Comparison of ENCODE assay signal across 1 cellular context in the genomic region with DNA sequence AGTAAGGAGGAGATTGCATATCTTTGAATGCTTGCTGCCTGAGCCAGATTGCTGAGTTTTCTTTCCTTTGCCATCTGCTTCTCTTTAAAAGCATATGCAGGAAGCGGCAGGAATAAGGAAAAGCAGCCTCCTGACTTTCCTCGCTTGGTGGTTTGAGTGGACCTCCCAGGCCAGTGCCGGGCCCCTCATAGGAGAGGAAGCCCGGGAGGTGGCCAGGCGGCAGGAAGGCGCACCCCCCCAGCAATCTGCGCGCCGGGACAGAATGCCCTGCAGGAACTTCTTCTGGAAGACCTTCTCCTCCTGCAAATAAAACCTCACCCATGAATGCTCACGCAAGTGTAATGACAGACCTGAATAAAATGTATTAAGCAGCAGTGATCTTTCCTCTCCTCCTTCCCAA.
TF ChIP-seq lines count a peak whose summit lies in the region.

No MANE protein-coding gene starts in this region.

TF ChIP-seq in HCT116, 20 proteins besides CTCF, POLR2A, EP300 and RAD21:
- no peak for TF ChIP-seq TCF7L2 (IDR thresholded peaks at IDR 0.05; ENCODE audit: borderline replicate concordance, extremely low read depth, insufficient read depth, insufficient read length)
- TF ChIP-seq ZNF274 (IDR thresholded peaks at IDR 0.05; ENCODE audit: low read depth, low read length), result no peak
- TF ChIP-seq EGR1 (IDR thresholded peaks at IDR 0.05; ENCODE audit: low read depth), result no peak
